ENCODE assay signal across 20 cellular contexts in genomic region chr2:96271995-96272394, GRCh38. TPM values are rescaled to one million over a fixed set of nuclear protein-coding genes. Genes with fewer than 3 reads are reported as not detected.
DNase-seq lines count a peak whose midpoint lies in the region; ATAC-seq and TF ChIP-seq lines count a peak whose summit lies in the region.
"Had no signal": no experiment of that assay in that cellular context is flagged by ENCODE, and none has a peak within 500 bp of the region (broad histone marks: within the 10 kb centered on the region; RNA-seq: fewer than 3 reads in every experiment).

No MANE protein-coding gene starts in this region.

- H3K4me2 ChIP-seq in DOHH2 (ENCODE audit: low read length), result no peak overlapping the region

- ATAC-seq in left lobe of liver, result peak; percentile 56
- no peak for ATAC-seq in HG02852 (IDR thresholded peaks at IDR 0.05; ENCODE audit: unreplicated experiment)
- no peak for ATAC-seq in GM18873 (IDR thresholded peaks at IDR 0.05; ENCODE audit: low FRiP score, unreplicated experiment)

- no peak overlapping the region for H3K27ac ChIP-seq in DOHH2 (ENCODE audit: low read depth, low read length)
- H3K27ac ChIP-seq: neutrophil, skin epidermis, thoracic aorta, WERI-Rb-1 had no signal

- peaks cover 7% of the 10 kb centered on the region for H3K4me1 ChIP-seq in DOHH2 (ENCODE audit: control insufficient read depth, low read length)

- no peaks in the 10 kb centered on the region for H3K9me2 ChIP-seq in DOHH2 (replicated peaks; ENCODE audit: control insufficient read depth, low read length)

- H3F3A ChIP-seq in DOHH2 (ENCODE audit: control insufficient read depth, insufficient read depth), result peaks cover 24% of the 10 kb centered on the region

- H3K36me3 Mint-ChIP-seq in activated naive CD8-positive, alpha-beta T cell treated with anti-CD3 and anti-CD28 coated beads for 36 hours, result peaks cover 24% of the 10 kb centered on the region

- no peak overlapping the region for H3K4me3 Mint-ChIP-seq in activated naive CD8-positive, alpha-beta T cell treated with anti-CD3 and anti-CD28 coated beads for 36 hours
- H3K4me3 Mint-ChIP-seq: activated CD4-positive, alpha-beta T cell treated with anti-CD3 and anti-CD28 coated beads, Interleukin-2, amount 10 ng/mL, durations not matched to agents 7 days and 5 days had no signal

- H3K79me2 ChIP-seq in DOHH2 (ENCODE audit: control insufficient read depth, low read length), result peaks cover 15% of the 10 kb centered on the region

- H3K4me3 ChIP-seq in DOHH2 (ENCODE audit: low read length), result no peak overlapping the region
- H3K4me3 ChIP-seq: SK-N-MC, skin epidermis, thoracic aorta had no signal

- H4K20me1 ChIP-seq in DOHH2 (ENCODE audit: control insufficient read depth, insufficient read depth, low read depth, low read length), result 0 out of 2 replicates have a peak, but pooled peaks cover 3% of the 10 kb centered on the region

- peak; percentile 10 for TF ChIP-seq CTCF in DOHH2 (IDR thresholded peaks at IDR 0.05; ENCODE audit: low read depth, low read length, poor library complexity, severe bottlenecking)

- no peak overlapping the region for H3K27ac Mint-ChIP-seq in activated naive CD8-positive, alpha-beta T cell treated with anti-CD3 and anti-CD28 coated beads for 36 hours
- H3K27ac Mint-ChIP-seq: activated CD4-positive, alpha-beta T cell treated with anti-CD3 and anti-CD28 coated beads, Interleukin-2, amount 10 ng/mL, durations not matched to agents 7 days and 5 days; CD4-positive, CD25-positive, alpha-beta regulatory T cell had no signal

- DNase-seq in Kasumi-1 (lab: John Stamatoyannopoulos, UW) (peak; percentile 25 to 34), SW480 (ENCODE audit: low spot score) (peak; percentile 17), left lobe of liver (ENCODE audit: low spot score) (no peak)
- DNase-seq in activated naive CD8-positive, alpha-beta T cell treated with anti-CD3 and anti-CD28 coated beads for 36 hours, result no peak
- DNase-seq: activated CD4-positive, alpha-beta T cell treated with anti-CD3 and anti-CD28 coated beads, Interleukin-2, amount 10 ng/mL, durations not matched to agents 7 days and 5 days; activated CD8-positive, alpha-beta memory T cell treated with anti-CD3 and anti-CD28 coated beads, Interleukin-2, amount 50 U/mL, for 4 hours; CD4-positive, CD25-positive, alpha-beta regulatory T cell; cortex of kidney; mammary epithelial cell; NCI-H1436; stimulated activated CD4-positive, alpha-beta T cell treated with anti-CD3 and anti-CD28 coated beads, Interleukin-1b, Interleukin-23, amount 100 ng/mL, for 48 hours; WERI-Rb-1 had no signal

- no peaks in the 10 kb centered on the region for H3K27me3 Mint-ChIP-seq in activated naive CD8-positive, alpha-beta T cell treated with anti-CD3 and anti-CD28 coated beads for 36 hours
- H3K27me3 Mint-ChIP-seq: activated CD4-positive, alpha-beta T cell treated with anti-CD3 and anti-CD28 coated beads, Interleukin-2, amount 10 ng/mL, durations not matched to agents 7 days and 5 days; CD4-positive, CD25-positive, alpha-beta regulatory T cell had no signal

- H3K36me3 ChIP-seq in DOHH2 (ENCODE audit: control insufficient read depth, low read length), result peaks cover 84% of the 10 kb centered on the region

- no peaks in the 10 kb centered on the region for H3K9me3 ChIP-seq in DOHH2 (ENCODE audit: control insufficient read depth, insufficient read depth, low read length)
- H3K9me3 ChIP-seq: neutrophil, thoracic aorta had no signal

- H3K27me3 ChIP-seq in DOHH2 (ENCODE audit: control insufficient read depth, low read length), result no peaks in the 10 kb centered on the region
- H3K27me3 ChIP-seq: neutrophil had no signal

- no peaks in the 10 kb centered on the region for H3K9me3 Mint-ChIP-seq in activated naive CD8-positive, alpha-beta T cell treated with anti-CD3 and anti-CD28 coated beads for 36 hours
- H3K9me3 Mint-ChIP-seq: activated CD4-positive, alpha-beta T cell treated with anti-CD3 and anti-CD28 coated beads, Interleukin-2, amount 10 ng/mL, durations not matched to agents 7 days and 5 days; CD4-positive, CD25-positive, alpha-beta regulatory T cell had no signal

- peaks cover 16% of the 10 kb centered on the region for H3K4me1 Mint-ChIP-seq in activated naive CD8-positive, alpha-beta T cell treated with anti-CD3 and anti-CD28 coated beads for 36 hours

RNA-seq across cellular contexts. Expression of gene CIAO1, which starts 6.0 kb away (rescaled TPM):
- 45.0 TPM for total RNA-seq in left lobe of liver
- 10 to 100 TPM; 69.7 to 73.9 TPM for total RNA-seq in activated naive CD8-positive, alpha-beta T cell treated with anti-CD3 and anti-CD28 coated beads for 36 hours

RNA-seq across cellular contexts. Expression of gene TMEM127, which starts 6.2 kb away (rescaled TPM):
- total RNA-seq in left lobe of liver, result 30.6 TPM
- total RNA-seq in activated naive CD8-positive, alpha-beta T cell treated with anti-CD3 and anti-CD28 coated beads for 36 hours, result 10 to 100 TPM; 17.4 to 21.2 TPM

RNA-seq across cellular contexts. Expression of gene SNRNP200, which starts 33.4 kb away (rescaled TPM):
- 49.7 TPM for total RNA-seq in left lobe of liver
- total RNA-seq in activated naive CD8-positive, alpha-beta T cell treated with anti-CD3 and anti-CD28 coated beads for 36 hours, result 100 to 1,000 TPM; 196 to 202 TPM

RNA-seq across cellular contexts. Expression of gene ITPRIPL1, which starts 53.1 kb away (rescaled TPM):
- total RNA-seq in left lobe of liver, result 0.20 TPM
- 10 to 100 TPM; 44.8 to 46.0 TPM for total RNA-seq in activated naive CD8-positive, alpha-beta T cell treated with anti-CD3 and anti-CD28 coated beads for 36 hours
- total RNA-seq: MCF 10A had no signal

Comparison
In these comparisons a context has a peak if more than half of its experiments do, and no peak if none do; other contexts are left out.
1. DNase-seq: peak in Kasumi-1 (2 of 2) and SW480 (single experiment); none in left lobe of liver (single experiment) and activated naive CD8-positive, alpha-beta T cell treated with anti-CD3 and anti-CD28 coated beads for 36 hours (single experiment).